Comparison of ENCODE assay signal across 1 cellular context in genomic region chr1:184059887-184060286, GRCh38.
TF ChIP-seq lines count a peak whose summit lies in the region.

No MANE protein-coding gene starts in this region.

TF ChIP-seq in IMR-90, 13 proteins besides CTCF, POLR2A, EP300 and RAD21:
- TF ChIP-seq FOS (IDR thresholded peaks at IDR 0.05; ENCODE audit: low read depth, low read length) (no peak), CEBPB (IDR thresholded peaks at IDR 0.05; ENCODE audit: low read depth, low read length) (no peak), MXI1 (IDR thresholded peaks at IDR 0.05; ENCODE audit: borderline replicate concordance, low read depth, low read length) (no peak), SMC3 (IDR thresholded peaks at IDR 0.05; ENCODE audit: low read depth, low read length) (no peak), RCOR1 (IDR thresholded peaks at IDR 0.05; ENCODE audit: insufficient replicate concordance, low read length) (no peak), MAZ (IDR thresholded peaks at IDR 0.05; ENCODE audit: borderline replicate concordance, low read depth, low read length) (no peak), CHD1 (IDR thresholded peaks at IDR 0.05; ENCODE audit: low read depth, low read length) (no peak), ELK1 (IDR thresholded peaks at IDR 0.05; ENCODE audit: borderline replicate concordance, low read depth, low read length) (no peak), RFX5 (IDR thresholded peaks at IDR 0.05; ENCODE audit: low read depth, low read length) (no peak), BHLHE40 (IDR thresholded peaks at IDR 0.05; ENCODE audit: low read depth, low read length) (no peak), NFE2L2 (IDR thresholded peaks at IDR 0.05; ENCODE audit: low read depth, low read length) (no peak), MAFK (IDR thresholded peaks at IDR 0.05; ENCODE audit: low read depth, low read length) (no peak)
- TF ChIP-seq, protein P1, sequence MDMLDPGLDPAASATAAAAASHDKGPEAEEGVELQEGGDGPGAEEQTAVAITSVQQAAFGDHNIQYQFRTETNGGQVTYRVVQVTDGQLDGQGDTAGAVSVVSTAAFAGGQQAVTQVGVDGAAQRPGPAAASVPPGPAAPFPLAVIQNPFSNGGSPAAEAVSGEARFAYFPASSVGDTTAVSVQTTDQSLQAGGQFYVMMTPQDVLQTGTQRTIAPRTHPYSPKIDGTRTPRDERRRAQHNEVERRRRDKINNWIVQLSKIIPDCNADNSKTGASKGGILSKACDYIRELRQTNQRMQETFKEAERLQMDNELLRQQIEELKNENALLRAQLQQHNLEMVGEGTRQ (IDR thresholded peaks at IDR 0.05; ENCODE audit: low read depth, low read length): no peak
TF ChIP-seq in IMR-90: peak in this region for 0.
